Comparison of ENCODE assay signal across 20 cellular contexts in the genomic region with DNA sequence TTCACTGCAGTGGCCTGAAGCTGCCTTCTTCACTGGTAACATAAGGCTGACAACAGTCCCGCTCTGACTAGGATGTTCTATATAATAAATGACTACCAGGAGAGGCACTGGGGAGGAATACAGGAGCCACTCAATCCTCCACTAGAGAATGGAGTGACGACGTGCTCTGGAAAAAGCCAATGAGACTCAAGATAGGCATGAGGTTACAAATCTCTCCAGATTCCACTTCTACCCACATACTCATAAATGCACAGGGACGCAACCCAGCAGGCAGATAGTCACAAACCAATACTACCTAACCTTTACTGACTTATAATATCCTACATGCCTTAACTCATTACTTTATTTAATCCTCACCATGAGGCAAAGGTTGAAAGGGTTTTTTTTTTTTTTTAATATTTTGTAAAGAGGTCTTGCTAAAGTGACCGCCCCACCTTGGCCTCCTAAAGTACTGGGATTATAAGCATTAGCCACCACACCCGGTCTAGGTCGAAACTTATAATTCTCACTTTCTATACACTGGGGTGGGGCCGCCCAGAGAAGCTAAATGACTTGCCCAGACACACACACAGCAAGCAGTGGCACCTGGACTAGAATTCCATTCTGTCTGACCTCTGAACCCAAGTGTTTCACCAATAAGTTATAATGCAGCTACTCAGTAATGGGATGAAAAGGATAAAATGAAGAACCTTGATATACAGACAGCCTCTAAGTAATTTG. TPM values are rescaled to one million over a fixed set of nuclear protein-coding genes. Genes with fewer than 3 reads are reported as not detected.
A peak's percentile ranks its signal among the peaks of the same experiment; 100 is the strongest.
DNase-seq lines count a peak whose midpoint lies in the region; ATAC-seq, FAIRE-seq and TF ChIP-seq lines count a peak whose summit lies in the region.
"Had no signal": no experiment of that assay in that cellular context is flagged by ENCODE, and none has a peak within 500 bp of the region (broad histone marks: within the 10 kb centered on the region; RNA-seq: fewer than 3 reads in every experiment).

No MANE protein-coding gene starts in this region.

- TF ChIP-seq CTCF in RWPE2 (IDR thresholded peaks at IDR 0.05; ENCODE audit: poor library complexity, severe bottlenecking) (no peak), keratinocyte (optimal IDR thresholded peaks at IDR 0.05 in 1 of 3, IDR thresholded peaks at IDR 0.05 in 1 of 3, conservative IDR thresholded peaks at IDR 0.05 in 1 of 3; ENCODE audit: extremely low read depth in 1 of 3, insufficient read depth in 2 of 3, low read length in 3 of 3) (no peak)

- H3K9me3 ChIP-seq in RWPE2 (ENCODE audit: severe bottlenecking), result no peaks in the 10 kb centered on the region
- no peaks in the 10 kb centered on the region for H3K9me3 ChIP-seq in keratinocyte (ENCODE audit: control insufficient read depth, low read depth, low read length)
- H3K9me3 ChIP-seq: heart left ventricle, MG63 had no signal

- peak overlapping the region; percentile 45 for H3K4me2 ChIP-seq in keratinocyte (ENCODE audit: control insufficient read depth, extremely low read depth, insufficient read depth, low read depth, low read length)

- ATAC-seq in HG03280 (IDR thresholded peaks at IDR 0.05; ENCODE audit: unreplicated experiment) (peak; percentile 76), RWPE2 (ENCODE audit: low read depth) (peak; percentile 57), GM21737 (IDR thresholded peaks at IDR 0.05; ENCODE audit: unreplicated experiment) (no peak)
- ATAC-seq: activated CD8-positive, alpha-beta T cell treated with anti-CD3 and anti-CD28 coated beads, Interleukin-2, amount 10 ng/mL, durations not matched to agents 7 days and 5 days; activated T-helper 17 cell treated with anti-CD3 and anti-CD28 coated beads, Interleukin-2, amount 50 U/mL, for 72 hours; naive thymus-derived CD4-positive, alpha-beta T cell; WTC11 had no signal

- H3K9ac ChIP-seq in keratinocyte (ENCODE audit: control insufficient read depth, extremely low read depth, insufficient read depth, low read length), result peak overlapping the region; percentile 56

- no peak overlapping the region for H3K4me3 ChIP-seq in RWPE2 (ENCODE audit: severe bottlenecking)
- H3K4me3 ChIP-seq in keratinocyte (ENCODE audit: control insufficient read depth in 2 of 3, extremely low read depth in 1 of 3, insufficient read depth in 2 of 3, low read depth in 1 of 3, low read length in 3 of 3), result peak overlapping the region in 1 of 3 experiments; percentile 3
- no peak overlapping the region for H3K4me3 ChIP-seq in skin epidermis
- H3K4me3 ChIP-seq: heart left ventricle, MG63 had no signal

- H3K4me1 ChIP-seq in RWPE2 (ENCODE audit: insufficient read depth, poor library complexity, severe bottlenecking), result peaks cover 92% of the 10 kb centered on the region
- peaks cover 74% of the 10 kb centered on the region for H3K4me1 ChIP-seq in keratinocyte (ENCODE audit: control insufficient read depth, extremely low read depth, insufficient read depth, low read length)

- no peak overlapping the region for H2AFZ ChIP-seq in keratinocyte (ENCODE audit: control insufficient read depth, low read length)

- H3K27ac ChIP-seq in RWPE2 (ENCODE audit: poor library complexity, severe bottlenecking) (peak overlapping the region; percentile 90), keratinocyte (ENCODE audit: control insufficient read depth, insufficient read depth, low read length) (peak overlapping the region; percentile 74), skin epidermis (peak overlapping the region in 15 of 21 experiments; percentile 10 to 69 (median 42))
- H3K27ac ChIP-seq: C4-2B had no signal

- DNase-seq in RWPE2 (ENCODE audit: low spot score), result no peak
- DNase-seq in keratinocyte (ENCODE audit: low read depth, low spot score), result peak; percentile 66
- no peak for DNase-seq in NAMALWA (ENCODE audit: low spot score)
- no peak for DNase-seq in NCI-H128 (lab: John Stamatoyannopoulos, UW; ENCODE audit: unreplicated experiment)
- no peak for DNase-seq in germinal center (ENCODE audit: low spot score)
- DNase-seq: activated CD8-positive, alpha-beta T cell treated with anti-CD3 and anti-CD28 coated beads, Interleukin-2, amount 10 ng/mL, durations not matched to agents 7 days and 5 days; amniotic stem cell; DMS53; heart left ventricle; MG63; naive thymus-derived CD4-positive, alpha-beta T cell; NCI-H2081; NCI-H526 treated with DMSO at 0.1 percent for 48 hours had no signal

- H3K27me3 ChIP-seq in RWPE2 (ENCODE audit: insufficient read depth, poor library complexity, severe bottlenecking), result no peaks in the 10 kb centered on the region
- no peaks in the 10 kb centered on the region for H3K27me3 ChIP-seq in keratinocyte (ENCODE audit: control insufficient read depth, extremely low read depth, insufficient read depth, low read length)
- H3K27me3 ChIP-seq: heart left ventricle, MG63 had no signal

- peak; percentile 79 for FAIRE-seq in keratinocyte (lab: Jason Lieb, UNC)
- FAIRE-seq: colon had no signal

- no peaks in the 10 kb centered on the region for H4K20me1 ChIP-seq in keratinocyte (ENCODE audit: control insufficient read depth, extremely low read depth, insufficient read depth, low read length)

- peaks cover 54% of the 10 kb centered on the region for H3K79me2 ChIP-seq in keratinocyte (ENCODE audit: control insufficient read depth, insufficient read depth, low read length)

- H3K36me3 ChIP-seq in RWPE2 (ENCODE audit: low read depth) (no peaks in the 10 kb centered on the region; the same call in none of the 2 replicates), keratinocyte (ENCODE audit: control insufficient read depth in 2 of 2, extremely low read depth in 1 of 2, insufficient read depth in 2 of 2, low read length in 2 of 2) (no peaks in the 10 kb centered on the region)
- H3K36me3 ChIP-seq: heart left ventricle, MG63 had no signal

- dilution Hi-C loops in keratinocyte (cut with MboI; ENCODE audit: extremely low pct_ligation_motif_present, low sequenced_read_pairs), result no loop called here

- H3K9me1 ChIP-seq in keratinocyte (ENCODE audit: control insufficient read depth, extremely low read depth, insufficient read depth, low read length), result peaks cover 2% of the 10 kb centered on the region

RNA-seq across cellular contexts. Expression of a gene that starts 33.7 kb away (rescaled TPM):
- 36.3 to 54.0 TPM (median 39.5 TPM) in 3 replicates for polyA plus RNA-seq in keratinocyte
- polyA plus RNA-seq in keratinocyte (2011; ENCODE audit: low read depth), result 35.8 TPM
- polyA plus RNA-seq in keratinocyte (2011; cell fraction: cytosol; rRNA removed), result 34.8 and 46.4 TPM in 2 replicates
- 102 and 124 TPM in 2 replicates for polyA plus RNA-seq in keratinocyte (2011; cell fraction: nucleus; rRNA removed)
- polyA plus RNA-seq in keratinocyte (2012; ENCODE audit: low replicate concordance), result 36.3 and 51.4 TPM in 2 replicates
- polyA minus RNA-seq in keratinocyte, result 58.4 to 133 TPM (median 75.2 TPM) in 3 replicates
- polyA minus RNA-seq in keratinocyte (2011; cell fraction: cytosol; rRNA and poly(A)+ RNA removed), result 45.7 TPM
- polyA minus RNA-seq in keratinocyte (2011; cell fraction: nucleus; rRNA and poly(A)+ RNA removed), result 76.4 and 115 TPM in 2 replicates

RNA-seq across cellular contexts. Expression of a gene that starts 34.1 kb away (rescaled TPM):
- 0.42 to 0.80 TPM (median 0.69 TPM) in 3 replicates for polyA plus RNA-seq in keratinocyte
- polyA plus RNA-seq in keratinocyte (2011; ENCODE audit: low read depth), result not detected
- polyA plus RNA-seq in keratinocyte (2011; cell fraction: cytosol; rRNA removed), result 0.13 and 0.19 TPM in 2 replicates
- 0.98 and 1.1 TPM in 2 replicates for polyA plus RNA-seq in keratinocyte (2011; cell fraction: nucleus; rRNA removed)
- 0.93 and 1.7 TPM in 2 replicates for polyA plus RNA-seq in keratinocyte (2012; ENCODE audit: low replicate concordance)
- polyA minus RNA-seq in keratinocyte, result 0.74 to 1.9 TPM (median 1.5 TPM) in 3 replicates
- not detected for polyA minus RNA-seq in keratinocyte (2011; cell fraction: cytosol; rRNA and poly(A)+ RNA removed)
- polyA minus RNA-seq in keratinocyte (2011; cell fraction: nucleus; rRNA and poly(A)+ RNA removed), result 0.32 and 0.47 TPM in 2 replicates
